In the genomic region with DNA sequence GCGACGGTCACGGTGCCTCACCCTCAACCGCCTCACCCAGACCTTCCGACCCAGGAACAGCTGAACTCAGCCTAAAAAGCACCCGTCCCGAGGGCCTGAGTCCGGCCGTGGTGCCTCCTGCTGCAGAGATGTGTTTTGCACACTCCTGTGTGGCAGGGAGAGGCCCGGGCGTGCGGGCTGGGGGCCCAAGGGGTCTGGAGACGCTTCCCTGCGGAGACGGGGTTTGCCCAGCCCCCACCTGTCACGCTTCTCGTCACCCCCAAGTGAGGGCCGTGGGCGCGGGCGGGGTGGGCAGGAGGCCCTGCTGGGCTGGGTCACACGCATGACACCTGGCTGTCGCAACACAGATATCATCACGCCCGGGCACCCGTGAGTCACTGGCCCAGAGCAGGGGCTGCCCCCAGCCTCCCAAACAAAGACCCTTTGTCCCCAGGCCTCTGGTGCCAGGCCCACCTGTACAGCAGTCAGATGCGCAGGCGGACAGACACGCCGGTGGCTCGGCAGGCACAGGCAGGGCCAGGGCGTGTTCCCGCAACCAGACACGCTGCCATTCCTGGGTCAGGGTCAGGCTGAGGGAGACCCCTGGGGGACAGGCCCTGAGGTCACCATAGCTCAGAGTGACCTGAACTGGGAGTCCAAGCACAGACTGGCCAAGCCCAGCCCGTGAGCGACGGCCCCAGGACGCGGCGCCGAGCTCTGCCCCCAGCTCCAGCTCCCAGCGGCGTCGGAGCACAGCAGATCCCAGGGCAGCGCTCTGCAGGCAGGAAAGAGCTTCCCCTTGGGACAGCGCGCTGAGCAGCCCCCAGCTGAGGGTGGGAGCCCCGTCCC, we compare ENCODE assay signal across 1 cellular context.
TF ChIP-seq lines count a peak whose summit lies in the region.

No MANE protein-coding gene starts in this region.

TF ChIP-seq in SK-N-SH treated with all-trans-retinoic acid at 6 μM for 48 hours, 23 proteins besides CTCF, POLR2A, EP300 and RAD21 (continued from another document):
- TF ChIP-seq, protein P1, sequence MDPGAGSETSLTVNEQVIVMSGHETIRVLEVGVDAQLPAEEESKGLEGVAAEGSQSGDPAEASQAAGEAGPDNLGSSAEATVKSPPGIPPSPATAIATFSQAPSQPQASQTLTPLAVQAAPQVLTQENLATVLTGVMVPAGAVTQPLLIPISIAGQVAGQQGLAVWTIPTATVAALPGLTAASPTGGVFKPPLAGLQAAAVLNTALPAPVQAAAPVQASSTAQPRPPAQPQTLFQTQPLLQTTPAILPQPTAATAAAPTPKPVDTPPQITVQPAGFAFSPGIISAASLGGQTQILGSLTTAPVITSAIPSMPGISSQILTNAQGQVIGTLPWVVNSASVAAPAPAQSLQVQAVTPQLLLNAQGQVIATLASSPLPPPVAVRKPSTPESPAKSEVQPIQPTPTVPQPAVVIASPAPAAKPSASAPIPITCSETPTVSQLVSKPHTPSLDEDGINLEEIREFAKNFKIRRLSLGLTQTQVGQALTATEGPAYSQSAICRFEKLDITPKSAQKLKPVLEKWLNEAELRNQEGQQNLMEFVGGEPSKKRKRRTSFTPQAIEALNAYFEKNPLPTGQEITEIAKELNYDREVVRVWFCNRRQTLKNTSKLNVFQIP (CRISPR knock-in tag; IDR thresholded peaks at IDR 0.05; ENCODE audit: borderline replicate concordance, low read depth) = no peak
- TF ChIP-seq, protein P2, sequence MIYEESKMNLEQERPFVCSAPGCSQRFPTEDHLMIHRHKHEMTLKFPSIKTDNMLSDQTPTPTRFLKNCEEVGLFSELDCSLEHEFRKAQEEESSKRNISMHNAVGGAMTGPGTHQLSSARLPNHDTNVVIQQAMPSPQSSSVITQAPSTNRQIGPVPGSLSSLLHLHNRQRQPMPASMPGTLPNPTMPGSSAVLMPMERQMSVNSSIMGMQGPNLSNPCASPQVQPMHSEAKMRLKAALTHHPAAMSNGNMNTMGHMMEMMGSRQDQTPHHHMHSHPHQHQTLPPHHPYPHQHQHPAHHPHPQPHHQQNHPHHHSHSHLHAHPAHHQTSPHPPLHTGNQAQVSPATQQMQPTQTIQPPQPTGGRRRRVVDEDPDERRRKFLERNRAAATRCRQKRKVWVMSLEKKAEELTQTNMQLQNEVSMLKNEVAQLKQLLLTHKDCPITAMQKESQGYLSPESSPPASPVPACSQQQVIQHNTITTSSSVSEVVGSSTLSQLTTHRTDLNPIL (CRISPR knock-in tag; IDR thresholded peaks at IDR 0.05; ENCODE audit: low read depth) = no peak
- TF ChIP-seq, protein P3, sequence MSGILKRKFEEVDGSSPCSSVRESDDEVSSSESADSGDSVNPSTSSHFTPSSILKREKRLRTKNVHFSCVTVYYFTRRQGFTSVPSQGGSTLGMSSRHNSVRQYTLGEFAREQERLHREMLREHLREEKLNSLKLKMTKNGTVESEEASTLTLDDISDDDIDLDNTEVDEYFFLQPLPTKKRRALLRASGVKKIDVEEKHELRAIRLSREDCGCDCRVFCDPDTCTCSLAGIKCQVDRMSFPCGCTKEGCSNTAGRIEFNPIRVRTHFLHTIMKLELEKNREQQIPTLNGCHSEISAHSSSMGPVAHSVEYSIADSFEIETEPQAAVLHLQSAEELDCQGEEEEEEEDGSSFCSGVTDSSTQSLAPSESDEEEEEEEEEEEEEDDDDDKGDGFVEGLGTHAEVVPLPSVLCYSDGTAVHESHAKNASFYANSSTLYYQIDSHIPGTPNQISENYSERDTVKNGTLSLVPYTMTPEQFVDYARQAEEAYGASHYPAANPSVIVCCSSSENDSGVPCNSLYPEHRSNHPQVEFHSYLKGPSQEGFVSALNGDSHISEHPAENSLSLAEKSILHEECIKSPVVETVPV (CRISPR knock-in tag; IDR thresholded peaks at IDR 0.05) = no peak
- no peak for TF ChIP-seq BACH2 (CRISPR knock-in tag; IDR thresholded peaks at IDR 0.05; ENCODE audit: borderline replicate concordance)
